ENCODE assay signal across 19 cellular contexts in the genomic region with DNA sequence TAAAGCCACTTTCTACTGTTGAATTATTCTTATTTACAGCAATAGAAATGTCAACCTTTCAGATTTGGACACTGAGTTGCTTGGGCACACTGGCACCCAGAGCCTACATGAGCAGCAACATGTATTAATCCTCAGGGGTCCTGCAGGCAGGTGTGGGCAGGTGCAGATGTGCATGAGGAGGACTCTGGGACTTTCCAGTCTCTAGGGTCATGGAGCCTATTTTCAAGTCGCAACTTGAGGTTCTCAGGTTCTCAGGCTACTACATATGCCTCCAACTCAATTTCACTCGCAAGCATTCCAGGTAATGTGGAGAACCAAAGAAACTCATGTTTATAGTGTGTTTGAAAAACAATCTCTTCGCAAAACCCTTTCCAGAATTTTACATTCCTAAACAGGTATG.
"Had no signal": no experiment of that assay in that cellular context is flagged by ENCODE, and none has a peak within 500 bp of the region (broad histone marks: within the 10 kb centered on the region; RNA-seq: fewer than 3 reads in every experiment).

No MANE protein-coding gene starts in this region.

- ATAC-seq: left colon, left ventricle myocardium superior, natural killer cell, right cardiac atrium had no signal

- DNase-seq: effector CD8-positive, alpha-beta T cell; esophagus squamous epithelium; foreskin fibroblast; head of caudate nucleus; left colon; left ventricle myocardium superior; mesendoderm; natural killer cell; ovary; right cardiac atrium; stimulated activated CD4-positive, alpha-beta T cell treated with anti-CD3 and anti-CD28 coated beads, Interleukin-2, amount 100 ng/mL, for 48 hours; stimulated activated naive CD4-positive, alpha-beta T cell treated with Interleukin-2 at 50 U/mL for 16 hours; thyroid gland; upper lobe of left lung; uterus had no signal

- H3K4me3 ChIP-seq: esophagus squamous epithelium, hepatocyte, lung, ovary, smooth muscle cell, thyroid gland, upper lobe of left lung, uterus had no signal

- H3K9me3 ChIP-seq: esophagus squamous epithelium, ovary, thyroid gland, upper lobe of left lung, uterus had no signal

- H3K27me3 ChIP-seq: esophagus squamous epithelium, hepatocyte, ovary, thyroid gland, upper lobe of left lung, uterus had no signal

- H3K36me3 ChIP-seq: esophagus squamous epithelium, ovary, thyroid gland, upper lobe of left lung, uterus had no signal

- H3K27ac ChIP-seq: coronary artery, ovary, thyroid gland, uterus had no signal
